1 cellular context compared by ENCODE assay signal in genomic region chr2:85785871-85786270, GRCh38.
TF ChIP-seq lines count a peak whose summit lies in the region.

No MANE protein-coding gene starts in this region.

TF ChIP-seq in IMR-90, 13 proteins besides CTCF, POLR2A, EP300 and RAD21:
- TF ChIP-seq BHLHE40 (IDR thresholded peaks at IDR 0.05; ENCODE audit: low read depth, low read length) (no peak), RCOR1 (IDR thresholded peaks at IDR 0.05; ENCODE audit: insufficient replicate concordance, low read length) (no peak), MAFK (IDR thresholded peaks at IDR 0.05; ENCODE audit: low read depth, low read length) (no peak), CEBPB (IDR thresholded peaks at IDR 0.05; ENCODE audit: low read depth, low read length) (no peak), RFX5 (IDR thresholded peaks at IDR 0.05; ENCODE audit: low read depth, low read length) (no peak), SMC3 (IDR thresholded peaks at IDR 0.05; ENCODE audit: low read depth, low read length) (no peak), NFE2L2 (IDR thresholded peaks at IDR 0.05; ENCODE audit: low read depth, low read length) (no peak), FOS (IDR thresholded peaks at IDR 0.05; ENCODE audit: low read depth, low read length) (no peak), MXI1 (IDR thresholded peaks at IDR 0.05; ENCODE audit: borderline replicate concordance, low read depth, low read length) (no peak), MAZ (IDR thresholded peaks at IDR 0.05; ENCODE audit: borderline replicate concordance, low read depth, low read length) (no peak)
- TF ChIP-seq, protein P1, sequence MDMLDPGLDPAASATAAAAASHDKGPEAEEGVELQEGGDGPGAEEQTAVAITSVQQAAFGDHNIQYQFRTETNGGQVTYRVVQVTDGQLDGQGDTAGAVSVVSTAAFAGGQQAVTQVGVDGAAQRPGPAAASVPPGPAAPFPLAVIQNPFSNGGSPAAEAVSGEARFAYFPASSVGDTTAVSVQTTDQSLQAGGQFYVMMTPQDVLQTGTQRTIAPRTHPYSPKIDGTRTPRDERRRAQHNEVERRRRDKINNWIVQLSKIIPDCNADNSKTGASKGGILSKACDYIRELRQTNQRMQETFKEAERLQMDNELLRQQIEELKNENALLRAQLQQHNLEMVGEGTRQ (IDR thresholded peaks at IDR 0.05; ENCODE audit: low read depth, low read length) = no peak
- TF ChIP-seq, protein P2, sequence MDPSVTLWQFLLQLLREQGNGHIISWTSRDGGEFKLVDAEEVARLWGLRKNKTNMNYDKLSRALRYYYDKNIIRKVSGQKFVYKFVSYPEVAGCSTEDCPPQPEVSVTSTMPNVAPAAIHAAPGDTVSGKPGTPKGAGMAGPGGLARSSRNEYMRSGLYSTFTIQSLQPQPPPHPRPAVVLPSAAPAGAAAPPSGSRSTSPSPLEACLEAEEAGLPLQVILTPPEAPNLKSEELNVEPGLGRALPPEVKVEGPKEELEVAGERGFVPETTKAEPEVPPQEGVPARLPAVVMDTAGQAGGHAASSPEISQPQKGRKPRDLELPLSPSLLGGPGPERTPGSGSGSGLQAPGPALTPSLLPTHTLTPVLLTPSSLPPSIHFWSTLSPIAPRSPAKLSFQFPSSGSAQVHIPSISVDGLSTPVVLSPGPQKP (IDR thresholded peaks at IDR 0.05; ENCODE audit: borderline replicate concordance, low read depth, low read length) = no peak
